1 cellular context compared by ENCODE assay signal in genomic region chr5:139740138-139740992, GRCh38.
TF ChIP-seq lines count a peak whose summit lies in the region.

No MANE protein-coding gene starts in this region.

TF ChIP-seq in GM12878, 131 proteins besides CTCF, POLR2A, EP300 and RAD21 (continued from another document and continues in another):
- TF ChIP-seq, protein P1, sequence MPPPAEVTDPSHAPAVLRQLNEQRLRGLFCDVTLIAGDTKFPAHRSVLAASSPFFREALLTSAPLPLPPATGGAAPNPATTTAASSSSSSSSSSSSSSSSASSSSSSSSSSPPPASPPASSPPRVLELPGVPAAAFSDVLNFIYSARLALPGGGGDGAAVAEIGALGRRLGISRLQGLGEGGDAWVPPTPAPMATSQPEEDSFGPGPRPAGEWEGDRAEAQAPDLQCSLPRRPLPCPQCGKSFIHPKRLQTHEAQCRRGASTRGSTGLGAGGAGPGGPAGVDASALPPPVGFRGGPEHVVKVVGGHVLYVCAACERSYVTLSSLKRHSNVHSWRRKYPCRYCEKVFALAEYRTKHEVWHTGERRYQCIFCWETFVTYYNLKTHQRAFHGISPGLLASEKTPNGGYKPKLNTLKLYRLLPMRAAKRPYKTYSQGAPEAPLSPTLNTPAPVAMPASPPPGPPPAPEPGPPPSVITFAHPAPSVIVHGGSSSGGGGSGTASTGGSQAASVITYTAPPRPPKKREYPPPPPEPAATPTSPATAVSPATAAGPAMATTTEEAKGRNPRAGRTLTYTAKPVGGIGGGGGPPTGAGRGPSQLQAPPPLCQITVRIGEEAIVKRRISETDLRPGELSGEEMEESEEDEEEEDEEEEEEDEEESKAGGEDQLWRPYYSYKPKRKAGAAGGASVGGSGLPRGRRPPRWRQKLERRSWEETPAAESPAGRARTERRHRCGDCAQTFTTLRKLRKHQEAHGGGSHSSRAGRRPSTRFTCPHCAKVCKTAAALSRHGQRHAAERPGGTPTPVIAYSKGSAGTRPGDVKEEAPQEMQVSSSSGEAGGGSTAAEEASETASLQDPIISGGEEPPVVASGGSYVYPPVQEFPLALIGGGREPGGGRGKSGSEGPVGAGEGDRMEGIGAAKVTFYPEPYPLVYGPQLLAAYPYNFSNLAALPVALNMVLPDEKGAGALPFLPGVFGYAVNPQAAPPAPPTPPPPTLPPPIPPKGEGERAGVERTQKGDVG (CRISPR knock-in tag; IDR thresholded peaks at IDR 0.05), result no peak
- TF ChIP-seq BCL11A (IDR thresholded peaks at IDR 0.05; ENCODE audit: low read depth, low read length) (no peak), ATF7 (IDR thresholded peaks at IDR 0.05; ENCODE audit: low read depth) (peak; percentile 78), POU2F2 (IDR thresholded peaks at IDR 0.05; ENCODE audit: borderline replicate concordance, low read depth, low read length) (no peak), SMAD1 (IDR thresholded peaks at IDR 0.05; ENCODE audit: low read depth, partially characterized antibody) (no peak), NR2C2 (IDR thresholded peaks at IDR 0.05; ENCODE audit: borderline replicate concordance, control insufficient read depth, insufficient read length, low read depth) (no peak), FOXK2 (IDR thresholded peaks at IDR 0.05) (no peak), IRF5 (IDR thresholded peaks at IDR 0.05; ENCODE audit: borderline replicate concordance) (no peak), ZNF217 (IDR thresholded peaks at IDR 0.05) (peak; percentile 58; the same call in 1 of the 2 replicates), E4F1 (IDR thresholded peaks at IDR 0.05; ENCODE audit: borderline replicate concordance, partially characterized antibody) (no peak), ZNF687 (IDR thresholded peaks at IDR 0.05) (peak; percentile 75), SKIL (IDR thresholded peaks at IDR 0.05; ENCODE audit: low read depth, poor library complexity, severe bottlenecking) (peak; percentile 82), RCOR1 (conservative IDR thresholded peaks at IDR 0.05; ENCODE audit: low read depth, low read length) (no peak), MTA3 (IDR thresholded peaks at IDR 0.05; ENCODE audit: borderline replicate concordance, low read length) (no peak), MEF2B (IDR thresholded peaks at IDR 0.05; ENCODE audit: partially characterized antibody, poor library complexity, severe bottlenecking) (no peak), NR2F1 (conservative IDR thresholded peaks at IDR 0.05) (peak; percentile 42; the same call in 1 of the 2 replicates), MLLT1 (IDR thresholded peaks at IDR 0.05) (0 out of 2 replicates have a peak, but pooled peaks have one; percentile 64), BHLHE40 (IDR thresholded peaks at IDR 0.05; ENCODE audit: borderline replicate concordance in 1 of 2, low read depth in 2 of 2, low read length in 1 of 2) (peak; percentile 98 to 99)
- TF ChIP-seq, protein P2, sequence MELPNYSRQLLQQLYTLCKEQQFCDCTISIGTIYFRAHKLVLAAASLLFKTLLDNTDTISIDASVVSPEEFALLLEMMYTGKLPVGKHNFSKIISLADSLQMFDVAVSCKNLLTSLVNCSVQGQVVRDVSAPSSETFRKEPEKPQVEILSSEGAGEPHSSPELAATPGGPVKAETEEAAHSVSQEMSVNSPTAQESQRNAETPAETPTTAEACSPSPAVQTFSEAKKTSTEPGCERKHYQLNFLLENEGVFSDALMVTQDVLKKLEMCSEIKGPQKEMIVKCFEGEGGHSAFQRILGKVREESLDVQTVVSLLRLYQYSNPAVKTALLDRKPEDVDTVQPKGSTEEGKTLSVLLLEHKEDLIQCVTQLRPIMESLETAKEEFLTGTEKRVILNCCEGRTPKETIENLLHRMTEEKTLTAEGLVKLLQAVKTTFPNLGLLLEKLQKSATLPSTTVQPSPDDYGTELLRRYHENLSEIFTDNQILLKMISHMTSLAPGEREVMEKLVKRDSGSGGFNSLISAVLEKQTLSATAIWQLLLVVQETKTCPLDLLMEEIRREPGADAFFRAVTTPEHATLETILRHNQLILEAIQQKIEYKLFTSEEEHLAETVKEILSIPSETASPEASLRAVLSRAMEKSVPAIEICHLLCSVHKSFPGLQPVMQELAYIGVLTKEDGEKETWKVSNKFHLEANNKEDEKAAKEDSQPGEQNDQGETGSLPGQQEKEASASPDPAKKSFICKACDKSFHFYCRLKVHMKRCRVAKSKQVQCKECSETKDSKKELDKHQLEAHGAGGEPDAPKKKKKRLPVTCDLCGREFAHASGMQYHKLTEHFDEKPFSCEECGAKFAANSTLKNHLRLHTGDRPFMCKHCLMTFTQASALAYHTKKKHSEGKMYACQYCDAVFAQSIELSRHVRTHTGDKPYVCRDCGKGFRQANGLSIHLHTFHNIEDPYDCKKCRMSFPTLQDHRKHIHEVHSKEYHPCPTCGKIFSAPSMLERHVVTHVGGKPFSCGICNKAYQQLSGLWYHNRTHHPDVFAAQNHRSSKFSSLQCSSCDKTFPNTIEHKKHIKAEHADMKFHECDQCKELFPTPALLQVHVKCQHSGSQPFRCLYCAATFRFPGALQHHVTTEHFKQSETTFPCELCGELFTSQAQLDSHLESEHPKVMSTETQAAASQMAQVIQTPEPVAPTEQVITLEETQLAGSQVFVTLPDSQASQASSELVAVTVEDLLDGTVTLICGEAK (IDR thresholded peaks at IDR 0.05; ENCODE audit: borderline replicate concordance), result no peak
- TF ChIP-seq, protein P3, sequence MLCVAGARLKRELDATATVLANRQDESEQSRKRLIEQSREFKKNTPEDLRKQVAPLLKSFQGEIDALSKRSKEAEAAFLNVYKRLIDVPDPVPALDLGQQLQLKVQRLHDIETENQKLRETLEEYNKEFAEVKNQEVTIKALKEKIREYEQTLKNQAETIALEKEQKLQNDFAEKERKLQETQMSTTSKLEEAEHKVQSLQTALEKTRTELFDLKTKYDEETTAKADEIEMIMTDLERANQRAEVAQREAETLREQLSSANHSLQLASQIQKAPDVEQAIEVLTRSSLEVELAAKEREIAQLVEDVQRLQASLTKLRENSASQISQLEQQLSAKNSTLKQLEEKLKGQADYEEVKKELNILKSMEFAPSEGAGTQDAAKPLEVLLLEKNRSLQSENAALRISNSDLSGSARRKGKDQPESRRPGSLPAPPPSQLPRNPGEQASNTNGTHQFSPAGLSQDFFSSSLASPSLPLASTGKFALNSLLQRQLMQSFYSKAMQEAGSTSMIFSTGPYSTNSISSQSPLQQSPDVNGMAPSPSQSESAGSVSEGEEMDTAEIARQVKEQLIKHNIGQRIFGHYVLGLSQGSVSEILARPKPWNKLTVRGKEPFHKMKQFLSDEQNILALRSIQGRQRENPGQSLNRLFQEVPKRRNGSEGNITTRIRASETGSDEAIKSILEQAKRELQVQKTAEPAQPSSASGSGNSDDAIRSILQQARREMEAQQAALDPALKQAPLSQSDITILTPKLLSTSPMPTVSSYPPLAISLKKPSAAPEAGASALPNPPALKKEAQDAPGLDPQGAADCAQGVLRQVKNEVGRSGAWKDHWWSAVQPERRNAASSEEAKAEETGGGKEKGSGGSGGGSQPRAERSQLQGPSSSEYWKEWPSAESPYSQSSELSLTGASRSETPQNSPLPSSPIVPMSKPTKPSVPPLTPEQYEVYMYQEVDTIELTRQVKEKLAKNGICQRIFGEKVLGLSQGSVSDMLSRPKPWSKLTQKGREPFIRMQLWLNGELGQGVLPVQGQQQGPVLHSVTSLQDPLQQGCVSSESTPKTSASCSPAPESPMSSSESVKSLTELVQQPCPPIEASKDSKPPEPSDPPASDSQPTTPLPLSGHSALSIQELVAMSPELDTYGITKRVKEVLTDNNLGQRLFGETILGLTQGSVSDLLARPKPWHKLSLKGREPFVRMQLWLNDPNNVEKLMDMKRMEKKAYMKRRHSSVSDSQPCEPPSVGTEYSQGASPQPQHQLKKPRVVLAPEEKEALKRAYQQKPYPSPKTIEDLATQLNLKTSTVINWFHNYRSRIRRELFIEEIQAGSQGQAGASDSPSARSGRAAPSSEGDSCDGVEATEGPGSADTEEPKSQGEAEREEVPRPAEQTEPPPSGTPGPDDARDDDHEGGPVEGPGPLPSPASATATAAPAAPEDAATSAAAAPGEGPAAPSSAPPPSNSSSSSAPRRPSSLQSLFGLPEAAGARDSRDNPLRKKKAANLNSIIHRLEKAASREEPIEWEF (IDR thresholded peaks at IDR 0.05; ENCODE audit: insufficient replicate concordance, low read depth, low read length), result no peak
- TF ChIP-seq, protein P4, sequence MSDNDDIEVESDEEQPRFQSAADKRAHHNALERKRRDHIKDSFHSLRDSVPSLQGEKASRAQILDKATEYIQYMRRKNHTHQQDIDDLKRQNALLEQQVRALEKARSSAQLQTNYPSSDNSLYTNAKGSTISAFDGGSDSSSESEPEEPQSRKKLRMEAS (IDR thresholded peaks at IDR 0.05; ENCODE audit: low read depth, low read length), result peak; percentile 34; the same call in 1 of the 2 replicates
- TF ChIP-seq, protein P5, sequence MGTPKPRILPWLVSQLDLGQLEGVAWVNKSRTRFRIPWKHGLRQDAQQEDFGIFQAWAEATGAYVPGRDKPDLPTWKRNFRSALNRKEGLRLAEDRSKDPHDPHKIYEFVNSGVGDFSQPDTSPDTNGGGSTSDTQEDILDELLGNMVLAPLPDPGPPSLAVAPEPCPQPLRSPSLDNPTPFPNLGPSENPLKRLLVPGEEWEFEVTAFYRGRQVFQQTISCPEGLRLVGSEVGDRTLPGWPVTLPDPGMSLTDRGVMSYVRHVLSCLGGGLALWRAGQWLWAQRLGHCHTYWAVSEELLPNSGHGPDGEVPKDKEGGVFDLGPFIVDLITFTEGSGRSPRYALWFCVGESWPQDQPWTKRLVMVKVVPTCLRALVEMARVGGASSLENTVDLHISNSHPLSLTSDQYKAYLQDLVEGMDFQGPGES (IDR thresholded peaks at IDR 0.05), result no peak
